ENCODE assay signal across 9 cellular contexts in genomic region chr10:17232276-17232987, GRCh38. TPM values are rescaled to one million over a fixed set of nuclear protein-coding genes. Genes with fewer than 3 reads are reported as not detected.
DNase-seq lines count a peak whose midpoint lies in the region; ATAC-seq and TF ChIP-seq lines count a peak whose summit lies in the region.
"Had no signal": no experiment of that assay in that cellular context is flagged by ENCODE, and none has a peak within 500 bp of the region (broad histone marks: within the 10 kb centered on the region; RNA-seq: fewer than 3 reads in every experiment).

No MANE protein-coding gene starts in this region.

- H3K9me3 Mint-ChIP-seq in IgD-negative memory B cell = no peaks in the 10 kb centered on the region
- H3K9me3 Mint-ChIP-seq in dendritic cell treated with granulocyte-macrophage colony-stimulating factor and Interleukin-4, amounts not matched to agents 40 ng/mL and 50 ng/mL, for 4 days = no peaks in the 10 kb centered on the region

- no peaks in the 10 kb centered on the region for H3K9me2 ChIP-seq in Karpas-422 (replicated peaks; ENCODE audit: insufficient read depth, low read length)

- H3K4me1 ChIP-seq in rectal smooth muscle tissue (ENCODE audit: control insufficient read depth, insufficient read depth, low read length) (peaks cover 17% of the 10 kb centered on the region), Karpas-422 (ENCODE audit: low read length) (peaks cover 29% of the 10 kb centered on the region)

- H3K4me1 Mint-ChIP-seq in IgD-negative memory B cell = peaks cover 18 to 29% (median 23%) of the 10 kb centered on the region in 3 donors
- H3K4me1 Mint-ChIP-seq in dendritic cell treated with granulocyte-macrophage colony-stimulating factor and Interleukin-4, amounts not matched to agents 40 ng/mL and 50 ng/mL, for 4 days (ENCODE audit: low read depth) = peaks cover 32% of the 10 kb centered on the region

- no peaks in the 10 kb centered on the region for H3K9me3 ChIP-seq in Karpas-422 (ENCODE audit: low read length)

- intact Hi-C loops in dendritic cell treated with granulocyte-macrophage colony-stimulating factor and Interleukin-4, amounts not matched to agents 40 ng/mL and 50 ng/mL, for 4 days (cut with micrococcal nuclease) = no loop called here

- DNase-seq in GM12865 (ENCODE audit: low read depth) (peak; percentile 70), Karpas-422 (no peak)
- DNase-seq in stimulated activated CD4-positive, alpha-beta T cell treated with anti-CD3 and anti-CD28 coated beads, Interleukin-2, amount 100 ng/mL, for 24 hours = no peak
- DNase-seq: NCI-H2081 treated with DMSO at 0.1 percent for 48 hours had no signal

- H3K27ac Mint-ChIP-seq in IgD-negative memory B cell = peak overlapping the region in 1 of 3 donors; percentile 98
- H3K27ac Mint-ChIP-seq in dendritic cell treated with granulocyte-macrophage colony-stimulating factor and Interleukin-4, amounts not matched to agents 40 ng/mL and 50 ng/mL, for 4 days = peak overlapping the region; percentile 100

- TF ChIP-seq CTCF in GM12865 (IDR thresholded peaks at IDR 0.05; ENCODE audit: insufficient read depth, low read depth, low read length, missing control alignments) = no peak

- no peaks in the 10 kb centered on the region for H3K27me3 ChIP-seq in rectal smooth muscle tissue (ENCODE audit: control insufficient read depth, insufficient read depth, low read length)
- no peaks in the 10 kb centered on the region for H3K27me3 ChIP-seq in Karpas-422 (ENCODE audit: low read length)

- H3K27me3 Mint-ChIP-seq in IgD-negative memory B cell = no peaks in the 10 kb centered on the region
- H3K27me3 Mint-ChIP-seq in dendritic cell treated with granulocyte-macrophage colony-stimulating factor and Interleukin-4, amounts not matched to agents 40 ng/mL and 50 ng/mL, for 4 days = no peaks in the 10 kb centered on the region

- H3K4me2 ChIP-seq in Karpas-422 (ENCODE audit: low read depth, low read length, poor library complexity, severe bottlenecking) = no peak overlapping the region

- H3K4me3 Mint-ChIP-seq in IgD-negative memory B cell = peak overlapping the region in 3 of 4 donors; percentile 49 to 95 (median 73)
- H3K4me3 Mint-ChIP-seq in dendritic cell treated with granulocyte-macrophage colony-stimulating factor and Interleukin-4, amounts not matched to agents 40 ng/mL and 50 ng/mL, for 4 days = peak overlapping the region; percentile 93

- ATAC-seq in GM18907 (IDR thresholded peaks at IDR 0.05; ENCODE audit: unreplicated experiment) = no peak
- ATAC-seq in GM21390 (IDR thresholded peaks at IDR 0.05; ENCODE audit: unreplicated experiment) = no peak

- no peaks in the 10 kb centered on the region for H3K79me2 ChIP-seq in Karpas-422 (ENCODE audit: low read length)

- no peaks in the 10 kb centered on the region for H4K20me1 ChIP-seq in Karpas-422 (ENCODE audit: insufficient read depth, low read depth, low read length)

- H3K36me3 ChIP-seq in rectal smooth muscle tissue (ENCODE audit: control insufficient read depth, insufficient read depth, low read length) = peaks cover 28% of the 10 kb centered on the region
- no peaks in the 10 kb centered on the region for H3K36me3 ChIP-seq in Karpas-422 (ENCODE audit: insufficient read depth, low read length)

- peaks cover 4% of the 10 kb centered on the region for H3K36me3 Mint-ChIP-seq in IgD-negative memory B cell
- peaks cover 96% of the 10 kb centered on the region for H3K36me3 Mint-ChIP-seq in dendritic cell treated with granulocyte-macrophage colony-stimulating factor and Interleukin-4, amounts not matched to agents 40 ng/mL and 50 ng/mL, for 4 days (ENCODE audit: low read depth)

- H3K4me3 ChIP-seq in GM12865 (ENCODE audit: low read depth, low read length) (no peak overlapping the region), rectal smooth muscle tissue (ENCODE audit: low read length) (peak overlapping the region; percentile 29), Karpas-422 (ENCODE audit: low read length) (no peak overlapping the region)

- H3K9ac ChIP-seq in rectal smooth muscle tissue (ENCODE audit: low read length) = no peak overlapping the region
- H3K9ac ChIP-seq in Karpas-422 (ENCODE audit: low read length) = no peak overlapping the region

- no peak overlapping the region for H2AFZ ChIP-seq in Karpas-422 (ENCODE audit: low read length)

- H3K27ac ChIP-seq in rectal smooth muscle tissue (ENCODE audit: low read depth, low read length) (peak overlapping the region; percentile 87), Karpas-422 (ENCODE audit: low read length) (no peak overlapping the region)

RNA-seq across cellular contexts. Expression of gene VIM, which starts 4.4 kb away (rescaled TPM):
- polyA plus RNA-seq in IgD-negative memory B cell = 352 TPM
- 0.54 and 7.0 TPM in 2 replicates for total RNA-seq in Karpas-422 (2014; rRNA removed; shearing (Covaris generic); ENCODE audit: low replicate concordance)

RNA-seq across cellular contexts. Expression of gene TRDMT1, which starts 31.0 kb away (rescaled TPM):
- 6.6 TPM for polyA plus RNA-seq in IgD-negative memory B cell
- 3.1 and 8.3 TPM in 2 replicates for total RNA-seq in Karpas-422 (2014; rRNA removed; shearing (Covaris generic); ENCODE audit: low replicate concordance)
